ENCODE assay signal across 7 cellular contexts in the genomic region with DNA sequence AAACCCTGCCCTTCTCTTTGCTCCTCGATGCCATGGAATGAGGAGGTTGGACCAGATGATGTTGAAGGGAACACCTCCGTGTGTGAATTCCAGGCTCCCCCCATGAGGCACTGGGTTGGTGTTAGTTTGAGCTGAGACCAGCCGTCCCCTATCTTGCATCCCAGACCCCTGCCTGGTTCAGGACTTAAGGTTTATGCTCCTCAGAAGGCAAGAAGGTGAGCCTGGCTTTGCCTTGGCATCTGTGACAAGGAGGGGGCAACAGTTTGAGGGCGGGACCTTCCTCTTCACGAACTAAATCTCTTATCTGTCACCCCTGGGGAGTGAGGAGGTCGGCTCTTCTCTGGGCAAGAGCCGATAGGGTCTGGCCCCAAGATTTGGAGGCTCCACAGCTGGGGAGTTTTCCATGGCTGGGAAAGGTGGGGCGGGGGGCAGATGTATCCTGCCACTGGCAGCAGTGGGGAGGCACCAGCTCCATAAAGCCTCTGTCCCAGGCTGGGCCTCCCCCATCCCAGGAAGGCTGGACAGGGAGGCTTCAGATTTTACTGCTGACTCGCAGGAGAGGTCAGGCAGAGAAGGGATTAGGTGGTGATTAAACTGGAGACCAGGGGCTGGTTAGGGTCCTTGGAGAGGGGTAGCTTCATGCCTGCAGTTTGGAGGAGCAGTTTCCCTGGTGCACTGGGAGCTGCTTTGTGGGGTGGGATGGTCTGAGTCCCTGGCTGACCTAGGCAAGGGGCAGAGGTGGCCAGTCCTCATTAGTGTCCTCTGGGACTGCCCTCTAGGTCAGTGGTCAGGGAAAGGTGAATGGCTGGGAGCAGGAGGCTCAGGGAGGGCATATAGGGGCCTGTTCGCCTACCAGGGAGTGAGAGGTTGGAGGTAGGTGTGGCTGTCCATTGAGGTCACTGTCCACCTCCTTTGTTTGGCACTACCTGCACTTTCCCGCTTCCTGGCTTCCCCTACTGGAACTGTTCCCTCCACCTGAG. TPM values are rescaled to one million over a fixed set of nuclear protein-coding genes. Genes with fewer than 3 reads are reported as not detected.
DNase-seq lines count a peak whose midpoint lies in the region; ATAC-seq lines count a peak whose summit lies in the region.

No MANE protein-coding gene starts in this region.

- DNase-seq in adipocyte (ENCODE audit: low read depth) (no peak), immature natural killer cell (no peak), substantia nigra (lab: John Stamatoyannopoulos, UW) (no peak), NCI-H2227 (lab: John Stamatoyannopoulos, UW; ENCODE audit: unreplicated experiment) (no peak)
- no peak for DNase-seq in activated CD4-positive, alpha-beta T cell treated with anti-CD3 and anti-CD28 coated beads for 4 hours

- H3K36me3 ChIP-seq in HUES64 (ENCODE audit: insufficient read depth, low read length) = no peaks in the 10 kb centered on the region
- H3K36me3 ChIP-seq in adipocyte (ENCODE audit: control insufficient read depth, insufficient read depth, low read length, severe bottlenecking) = no peaks in the 10 kb centered on the region

- 42% methylated on average over 11 of the region's 11 CpGs for WGBS in HUES64

- H3K9ac ChIP-seq in HUES64 (ENCODE audit: low read depth, low read length) = no peak overlapping the region
- H3K9ac ChIP-seq in adipocyte (ENCODE audit: low read length) = peak overlapping the region; percentile 75

- H3K4me1 ChIP-seq in HUES64 (ENCODE audit: insufficient read depth, low read length) (peaks cover 15% of the 10 kb centered on the region), adipocyte (ENCODE audit: control insufficient read depth, insufficient read depth, low read length) (peaks cover 39% of the 10 kb centered on the region)

- H3K27ac ChIP-seq in HUES64 (ENCODE audit: low read depth, low read length) (no peak overlapping the region), substantia nigra (ENCODE audit: low read depth, low read length, poor library complexity, severe bottlenecking) (peak overlapping the region; percentile 96)

- H3K9me3 ChIP-seq in HUES64 (ENCODE audit: insufficient read depth, low read depth, low read length) (no peaks in the 10 kb centered on the region), adipocyte (ENCODE audit: control insufficient read depth, low read length) (no peaks in the 10 kb centered on the region)

- H3K4me3 ChIP-seq in HUES64 (ENCODE audit: low read length) = peak overlapping the region; percentile 74
- H3K4me3 ChIP-seq in adipocyte (ENCODE audit: low read length) = peak overlapping the region; percentile 84

- ATAC-seq in HG02852 (IDR thresholded peaks at IDR 0.05; ENCODE audit: unreplicated experiment) = no peak

- peak overlapping the region in 3 of 5 donors; percentile 40 to 45 (median 44) for H3K4me3 Mint-ChIP-seq in immature natural killer cell

- no peaks in the 10 kb centered on the region for H3K9me3 Mint-ChIP-seq in immature natural killer cell

- H3K4me1 Mint-ChIP-seq in immature natural killer cell = peaks cover 17 to 25% of the 10 kb centered on the region in 2 donors

- peaks cover 29% of the 10 kb centered on the region for H3K27me3 ChIP-seq in HUES64 (ENCODE audit: insufficient read depth, low read length)
- H3K27me3 ChIP-seq in adipocyte (replicated peaks; ENCODE audit: control insufficient read depth, insufficient read depth, low read length) = no peaks in the 10 kb centered on the region

- no peaks in the 10 kb centered on the region for H3K36me3 Mint-ChIP-seq in immature natural killer cell

- peaks cover 9 to 35% (median 16%) of the 10 kb centered on the region in 3 donors for H3K27me3 Mint-ChIP-seq in immature natural killer cell (ENCODE audit: low read depth in 3 of 3)

- H3K27ac Mint-ChIP-seq in immature natural killer cell = no peak overlapping the region

RNA-seq across cellular contexts. Expression of gene SEC14L2, which starts 1.1 kb away (rescaled TPM):
- polyA plus RNA-seq in HUES64 (2013, experiment 1 of 2) = 2.0 TPM
- polyA plus RNA-seq in HUES64 (2013, experiment 2 of 2) = 2.0 TPM
- 1 to 10 TPM in 1 of 3 donors, under 1 TPM in 1, not detected in 1; 0.23 to 1.6 TPM for polyA plus RNA-seq in immature natural killer cell

RNA-seq across cellular contexts. Expression of gene RNF215, which starts 10.7 kb away (rescaled TPM):
- polyA plus RNA-seq in HUES64 (2013, experiment 1 of 2) = 7.4 TPM
- polyA plus RNA-seq in HUES64 (2013, experiment 2 of 2) = 12.8 TPM
- 1 to 10 TPM in 1 of 3 donors, under 1 TPM in 2; 0.38 to 1.1 (median 0.56) TPM for polyA plus RNA-seq in immature natural killer cell

RNA-seq across cellular contexts. Expression of gene MTFP1, which starts 27.6 kb away (rescaled TPM):
- polyA plus RNA-seq in HUES64 (2013, experiment 1 of 2) = 46.7 TPM
- 49.5 TPM for polyA plus RNA-seq in HUES64 (2013, experiment 2 of 2)
- 10 to 100 TPM; 18.7 to 41.3 (median 32.0) TPM for polyA plus RNA-seq in immature natural killer cell

RNA-seq across cellular contexts. Expression of gene CCDC157, which starts 41.1 kb away (rescaled TPM):
- polyA plus RNA-seq in HUES64 (2013, experiment 1 of 2) = 3.8 TPM
- polyA plus RNA-seq in HUES64 (2013, experiment 2 of 2) = 5.8 TPM
- polyA plus RNA-seq in immature natural killer cell = 1 to 10 TPM; 1.4 to 3.5 (median 1.9) TPM

RNA-seq across cellular contexts. Expression of gene SF3A1, which starts 41.3 kb away (rescaled TPM):
- polyA plus RNA-seq in HUES64 (2013, experiment 1 of 2) = 108 TPM
- polyA plus RNA-seq in HUES64 (2013, experiment 2 of 2) = 140 TPM
- polyA plus RNA-seq in immature natural killer cell = 100 to 1,000 TPM in 1 of 3 donors, 10 to 100 TPM in 2; 35.5 to 133 (median 69.6) TPM
